ENCODE assay signal across 1 cellular context in the genomic region with DNA sequence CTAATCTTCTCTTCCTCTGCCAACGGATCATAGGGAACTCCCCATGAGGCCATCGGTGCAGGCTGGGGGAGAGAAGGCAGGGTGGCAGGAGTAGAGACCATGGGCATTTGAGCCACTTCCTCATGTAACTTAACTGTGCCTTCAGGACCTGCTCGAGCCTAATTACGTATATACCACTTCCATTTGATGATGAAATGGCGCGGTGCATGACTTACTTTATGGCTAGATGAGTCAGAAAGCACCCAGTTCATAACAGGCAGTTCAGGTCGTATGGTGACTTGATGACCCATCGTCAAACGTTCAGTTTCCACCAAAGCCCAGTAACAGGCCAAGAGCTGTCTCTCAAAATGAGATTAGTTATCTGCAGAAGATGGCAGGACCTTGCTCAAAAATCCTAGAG. TPM values are rescaled to one million over a fixed set of nuclear protein-coding genes. Genes with fewer than 3 reads are reported as not detected.
"Had no signal": no experiment of that assay in that cellular context is flagged by ENCODE, and none has a peak within 500 bp of the region (broad histone marks: within the 10 kb centered on the region; RNA-seq: fewer than 3 reads in every experiment).

No MANE protein-coding gene starts in this region.

RNA-seq across cellular contexts. Expression of gene POPDC3, which starts 39.4 kb away (rescaled TPM):
- polyA plus RNA-seq: naive thymus-derived CD8-positive, alpha-beta T cell had no signal
